Comparison of ENCODE assay signal across 17 cellular contexts in genomic region chr4:177448850-177449249, GRCh38. TPM values are rescaled to one million over a fixed set of nuclear protein-coding genes. Genes with fewer than 3 reads are reported as not detected.
DNase-seq lines count a peak whose midpoint lies in the region; ATAC-seq, FAIRE-seq and TF ChIP-seq lines count a peak whose summit lies in the region.
"Had no signal": no experiment of that assay in that cellular context is flagged by ENCODE, and none has a peak within 500 bp of the region (broad histone marks: within the 10 kb centered on the region; RNA-seq: fewer than 3 reads in every experiment).

No MANE protein-coding gene starts in this region.

- CTCF ChIA-PET in AG04450 (lab: Charles Lee): no interaction called here

- ATAC-seq in GM21786 (IDR thresholded peaks at IDR 0.05; ENCODE audit: unreplicated experiment): no peak
- ATAC-seq: right cardiac atrium had no signal

- DNase-seq in AG04450 (ENCODE audit: low read depth, low spot score) (peak; percentile 24), HS-5 (ENCODE audit: low read depth) (peak; percentile 38), astrocyte of the hippocampus (ENCODE audit: low read depth, low spot score) (peak; percentile 53), GM13977 (ENCODE audit: low spot score) (no peak), GM19240 (ENCODE audit: insufficient read length, low spot score) (no peak), HUDEP-2 (lab: John Stamatoyannopoulos, UW; ENCODE audit: unreplicated experiment in 76 of 76) (no peak)
- DNase-seq: activated CD8-positive, alpha-beta memory T cell treated with anti-CD3 and anti-CD28 coated beads, Interleukin-2, amount 50 U/mL, for 4 hours; effector CD4-positive, alpha-beta T cell; H7; NCI-H187 treated with DMSO at 0.1 percent for 48 hours; right cardiac atrium; T1000; uterus had no signal

- in situ Hi-C loops in GM13977 (cut with MboI; ENCODE audit: low pct_unique_long_range_greater_than_20kb, low sequenced_read_pairs, unreplicated experiment): no loop called here

- TF ChIP-seq CTCF in AG04450 (IDR thresholded peaks at IDR 0.05; ENCODE audit: low read depth, low read length): no peak
- TF ChIP-seq CTCF in GM13977 (IDR thresholded peaks at IDR 0.05; ENCODE audit: extremely low read depth, insufficient read depth, missing control alignments): no peak

- no peaks in the 10 kb centered on the region for H3K27me3 ChIP-seq in AG04450 (ENCODE audit: control insufficient read depth, insufficient read depth, low read length)
- H3K27me3 ChIP-seq: SJSA1, uterus had no signal

- peak; percentile 55 for FAIRE-seq in islet of Langerhans (lab: Jason Lieb, UNC)
- FAIRE-seq: G401.6 had no signal

- peaks cover 6% of the 10 kb centered on the region for H3K9me3 ChIP-seq in AG04450 (ENCODE audit: control insufficient read depth, insufficient read depth, low read length)
- H3K9me3 ChIP-seq: SJSA1, uterus had no signal

- no peak overlapping the region for H3K4me3 ChIP-seq in AG04450 (ENCODE audit: low read depth, low read length)
- H3K4me3 ChIP-seq: SJSA1, uterus had no signal

- POLR2A ChIA-PET in AG04450 (lab: Yijun Ruan, JAX): no interaction called here

- H3K27ac ChIP-seq in AG04450 (ENCODE audit: low read depth, low read length): no peak overlapping the region
- H3K27ac ChIP-seq: SJSA1, uterus had no signal

RNA-seq across cellular contexts. Expression of gene AGA, which starts 6.6 kb away (rescaled TPM):
- polyA plus RNA-seq in AG04450 (2011; rRNA removed): 58.2 and 61.8 TPM in 2 replicates
- polyA minus RNA-seq in AG04450 (2011; rRNA and poly(A)+ RNA removed): 30.0 and 33.8 TPM in 2 replicates

Comparison
In these comparisons a context has a peak if more than half of its experiments do, and no peak if none do; other contexts are left out.
1. DNase-seq: peak in AG04450 (single experiment), HS-5 (single experiment) and astrocyte of the hippocampus (single experiment); none in GM13977 (single experiment), GM19240 (single experiment) and HUDEP-2 (0 of 76).